13 cellular contexts compared by ENCODE assay signal in genomic region chr17:66542967-66543525, GRCh38.
DNase-seq lines count a peak whose midpoint lies in the region; ATAC-seq and TF ChIP-seq lines count a peak whose summit lies in the region.
"Had no signal": no experiment of that assay in that cellular context is flagged by ENCODE, and none has a peak within 500 bp of the region (broad histone marks: within the 10 kb centered on the region; RNA-seq: fewer than 3 reads in every experiment).

No MANE protein-coding gene starts in this region.

- DNase-seq in AG20443 (ENCODE audit: low spot score) (peak; percentile 25), amniotic epithelial cell (ENCODE audit: low read depth) (peak; percentile 70), mesothelial cell of epicardium (ENCODE audit: low spot score in 2 of 2, unreplicated experiment in 2 of 2) (no peak), left lobe of liver (ENCODE audit: low spot score) (no peak)
- DNase-seq in stimulated activated CD4-positive, alpha-beta T cell treated with anti-CD3 and anti-CD28 coated beads, Interleukin-4, amount 100 ng/mL, for 4 hours, result no peak
- DNase-seq: activated CD4-positive, alpha-beta T cell treated with anti-CD3 and anti-CD28 coated beads for 1 hour; adrenal gland; NCI-H1105; OCI-M1; psoas muscle had no signal

- ATAC-seq in GM21717 (IDR thresholded peaks at IDR 0.05; ENCODE audit: unreplicated experiment) (no peak), HG03565 (IDR thresholded peaks at IDR 0.05; ENCODE audit: unreplicated experiment) (no peak), left lobe of liver (no peak)
- ATAC-seq: psoas muscle had no signal

- H3K9me3 ChIP-seq in KOPT-K1 (ENCODE audit: insufficient read depth, low read length, poor library complexity, severe bottlenecking), result peaks cover 9% of the 10 kb centered on the region
- H3K9me3 ChIP-seq: adrenal gland had no signal

- H3K4me3 Mint-ChIP-seq in mesothelial cell of epicardium, result no peak overlapping the region

- peaks cover 24% of the 10 kb centered on the region for H3K9me3 Mint-ChIP-seq in mesothelial cell of epicardium

- peaks cover 49% of the 10 kb centered on the region for H3K4me1 Mint-ChIP-seq in mesothelial cell of epicardium

- TF ChIP-seq CTCF in mesothelial cell of epicardium (IDR thresholded peaks at IDR 0.05; ENCODE audit: unreplicated experiment), result no peak

- H3K27ac ChIP-seq in KOPT-K1 (ENCODE audit: low read depth, low read length, poor library complexity, severe bottlenecking), result peak overlapping the region; percentile 95
- H3K27ac ChIP-seq: psoas muscle had no signal

- peaks cover 12% of the 10 kb centered on the region for H3K36me3 Mint-ChIP-seq in mesothelial cell of epicardium

- no peaks in the 10 kb centered on the region; the same call in 1 of the 2 replicates for H3K36me3 ChIP-seq in KOPT-K1 (ENCODE audit: insufficient read depth, low read length)
- H3K36me3 ChIP-seq: adrenal gland had no signal

- H3K27ac Mint-ChIP-seq in mesothelial cell of epicardium, result peak overlapping the region; percentile 87

- peaks cover 3% of the 10 kb centered on the region for H3K27me3 Mint-ChIP-seq in mesothelial cell of epicardium (ENCODE audit: low read depth)

Comparison
In these comparisons a context has a peak if more than half of its experiments do, and no peak if none do; other contexts are left out.
1. DNase-seq: peak in AG20443 (single experiment) and amniotic epithelial cell (single experiment); none in mesothelial cell of epicardium (0 of 2), stimulated activated CD4-positive, alpha-beta T cell treated with anti-CD3 and anti-CD28 coated beads, Interleukin-4, amount 100 ng/mL, for 4 hours (0 of 2) and left lobe of liver (single experiment).